In genomic region chr15:99283739-99284138, GRCh38 we compare ENCODE assay signal across 28 cellular contexts. TPM values are rescaled to one million over a fixed set of nuclear protein-coding genes. Genes with fewer than 3 reads are reported as not detected.
A peak's percentile ranks its signal among the peaks of the same experiment; 100 is the strongest.
DNase-seq lines count a peak whose midpoint lies in the region; ATAC-seq, FAIRE-seq and TF ChIP-seq lines count a peak whose summit lies in the region.
"Had no signal": no experiment of that assay in that cellular context is flagged by ENCODE, and none has a peak within 500 bp of the region (broad histone marks: within the 10 kb centered on the region; RNA-seq: fewer than 3 reads in every experiment).

No MANE protein-coding gene starts in this region.

- CTCF ChIA-PET in MCF 10A (lab: Yijun Ruan, JAX) (interaction anchor here (1.0 to 2.3 kb wide), 5 partner anchors 11 to 472 kb away, joined by 3 to 15 read pairs (median 6); no protein-coding TSS in a partner anchor), mammary epithelial cell (lab: Charles Lee; ENCODE audit: low non-redundant PET) (no interaction called here)

- H3K27ac Mint-ChIP-seq in MCF 10A (ENCODE audit: low read depth, unreplicated experiment), result peak overlapping the region; percentile 3
- no peak overlapping the region for H3K27ac Mint-ChIP-seq in activated T-helper 1 cell treated with anti-CD3 and anti-CD28 coated beads, Interleukin-12 subunit alpha, Interleukin-12 subunit beta, Interleukin-2, Interleukin-4 antibody, amounts not matched to agents 30 ng/mL and 10 ng/mL and 1 ng/mL, durations not matched to agents 14 hours and 24 hours and 36 hours
- H3K27ac Mint-ChIP-seq: CD4-positive, alpha-beta memory T cell had no signal

- no peak for FAIRE-seq in GM12892 (lab: Jason Lieb, UNC)
- FAIRE-seq: A549, GM12878 had no signal

- no peaks in the 10 kb centered on the region for H3K79me2 ChIP-seq in mammary epithelial cell (ENCODE audit: insufficient read depth, low read length)

- no peak overlapping the region for H2AFZ ChIP-seq in mammary epithelial cell (ENCODE audit: low read depth, low read length)
- H2AFZ ChIP-seq: PC-9 had no signal

- WGBS in mammary epithelial cell (ENCODE audit: low coverage, missing lambda C conversion rate), result 100% methylated on average over 1 of the region's 1 CpG

- DNase-seq in MCF 10A (ENCODE audit: unreplicated experiment), result no peak
- DNase-seq in mammary epithelial cell, result no peak
- no peak for DNase-seq in foreskin keratinocyte
- no peak for DNase-seq in GM12892 (ENCODE audit: insufficient read length)
- DNase-seq in activated T-helper 1 cell treated with anti-CD3 and anti-CD28 coated beads, Interleukin-12 subunit alpha, Interleukin-12 subunit beta, Interleukin-2, Interleukin-4 antibody, amounts not matched to agents 30 ng/mL and 10 ng/mL and 1 ng/mL, durations not matched to agents 14 hours and 24 hours and 36 hours (ENCODE audit: low spot score), result no peak
- no peak for DNase-seq in NCI-H524 treated with DMSO at 0.1 percent for 48 hours (lab: John Stamatoyannopoulos, UW)
- DNase-seq: C1 segment of cervical spinal cord; CD4-positive, alpha-beta memory T cell; COR-L47; DMS53; GDM1; GOT3; Kasumi-1; MV-4-11; NCI-H1105; NCI-H1436 treated with DMSO at 0.1 percent for 48 hours; NCI-H1930; NCI-H2107; NCI-H524; NCI-H774; PC-9; SJCRH30 had no signal

- TF ChIP-seq CTCF in MCF 10A (IDR thresholded peaks at IDR 0.05; ENCODE audit: unreplicated experiment) (no peak), mammary epithelial cell (conservative IDR thresholded peaks at IDR 0.05 in 1 of 2, IDR thresholded peaks at IDR 0.05 in 1 of 2; ENCODE audit: extremely low read depth in 1 of 2, insufficient read depth in 1 of 2, low read depth in 1 of 2, low read length in 2 of 2) (no peak), foreskin keratinocyte (conservative IDR thresholded peaks at IDR 0.05) (no peak)

- BruUV-seq in MCF 10A (replicated peaks; lab: Mats Ljungman, UMichigan) (no TSS peak), mammary epithelial cell (replicated peaks; lab: Mats Ljungman, UMichigan) (no TSS peak)

- no peaks in the 10 kb centered on the region for H3K27me3 Mint-ChIP-seq in MCF 10A (ENCODE audit: insufficient read depth, unreplicated experiment)
- no peaks in the 10 kb centered on the region for H3K27me3 Mint-ChIP-seq in activated T-helper 1 cell treated with anti-CD3 and anti-CD28 coated beads, Interleukin-12 subunit alpha, Interleukin-12 subunit beta, Interleukin-2, Interleukin-4 antibody, amounts not matched to agents 30 ng/mL and 10 ng/mL and 1 ng/mL, durations not matched to agents 14 hours and 24 hours and 36 hours (ENCODE audit: insufficient read depth)
- H3K27me3 Mint-ChIP-seq: CD4-positive, alpha-beta memory T cell had no signal

- H3K4me3 Mint-ChIP-seq in MCF 10A (ENCODE audit: unreplicated experiment), result no peak overlapping the region
- no peak overlapping the region for H3K4me3 Mint-ChIP-seq in activated T-helper 1 cell treated with anti-CD3 and anti-CD28 coated beads, Interleukin-12 subunit alpha, Interleukin-12 subunit beta, Interleukin-2, Interleukin-4 antibody, amounts not matched to agents 30 ng/mL and 10 ng/mL and 1 ng/mL, durations not matched to agents 14 hours and 24 hours and 36 hours
- H3K4me3 Mint-ChIP-seq: CD4-positive, alpha-beta memory T cell had no signal

- H3K9ac ChIP-seq in mammary epithelial cell (ENCODE audit: insufficient read depth, low read length), result no peak overlapping the region

- intact Hi-C loops in MCF 10A (cut with micrococcal nuclease) (no loop called here), mammary epithelial cell (cut with micrococcal nuclease) (no loop called here)
- intact Hi-C loops in activated T-helper 1 cell treated with anti-CD3 and anti-CD28 coated beads, Interleukin-12 subunit alpha, Interleukin-12 subunit beta, Interleukin-2, Interleukin-4 antibody, amounts not matched to agents 30 ng/mL and 10 ng/mL and 1 ng/mL, durations not matched to agents 14 hours and 24 hours and 36 hours (cut with micrococcal nuclease), result no loop called here

- H3K9me3 Mint-ChIP-seq in MCF 10A (ENCODE audit: unreplicated experiment), result no peaks in the 10 kb centered on the region
- peaks cover 5% of the 10 kb centered on the region for H3K9me3 Mint-ChIP-seq in activated T-helper 1 cell treated with anti-CD3 and anti-CD28 coated beads, Interleukin-12 subunit alpha, Interleukin-12 subunit beta, Interleukin-2, Interleukin-4 antibody, amounts not matched to agents 30 ng/mL and 10 ng/mL and 1 ng/mL, durations not matched to agents 14 hours and 24 hours and 36 hours

- H3K4me1 Mint-ChIP-seq in MCF 10A (ENCODE audit: insufficient read depth, unreplicated experiment), result no peaks in the 10 kb centered on the region
- peaks cover 57% of the 10 kb centered on the region for H3K4me1 Mint-ChIP-seq in activated T-helper 1 cell treated with anti-CD3 and anti-CD28 coated beads, Interleukin-12 subunit alpha, Interleukin-12 subunit beta, Interleukin-2, Interleukin-4 antibody, amounts not matched to agents 30 ng/mL and 10 ng/mL and 1 ng/mL, durations not matched to agents 14 hours and 24 hours and 36 hours (ENCODE audit: low read depth)

- no peak overlapping the region for H3K4me2 ChIP-seq in mammary epithelial cell (ENCODE audit: insufficient read depth, low read depth, low read length)
- H3K4me2 ChIP-seq: A549, PC-9 had no signal

- no peak for ATAC-seq in foreskin keratinocyte
- ATAC-seq: A549, GM12878, Right ventricle myocardium inferior had no signal

- POLR2A ChIA-PET in MCF 10A (lab: Yijun Ruan, JAX), result interaction anchor here (0.7 kb wide), 1 partner anchor 34 kb away, joined by 3 read pairs; no protein-coding TSS in a partner anchor

- no peaks in the 10 kb centered on the region for H3K36me3 ChIP-seq in mammary epithelial cell (ENCODE audit: insufficient read depth, low read length)
- peaks cover 15% of the 10 kb centered on the region for H3K36me3 ChIP-seq in KOPT-K1 (ENCODE audit: insufficient read depth, low read length)
- H3K36me3 ChIP-seq: HAP-1, SJCRH30 had no signal

- H3K27ac ChIP-seq in mammary epithelial cell (ENCODE audit: insufficient read depth, low read depth, low read length), result no peak overlapping the region
- peak overlapping the region; percentile 97 for H3K27ac ChIP-seq in KOPT-K1 (ENCODE audit: low read depth, low read length, poor library complexity, severe bottlenecking)
- H3K27ac ChIP-seq in foreskin keratinocyte, result peak overlapping the region; percentile 6
- H3K27ac ChIP-seq: A549, HL-60, PC-9, SJCRH30 had no signal

- H3K27me3 ChIP-seq in mammary epithelial cell (ENCODE audit: insufficient read depth, low read length) (no peaks in the 10 kb centered on the region), foreskin keratinocyte (no peaks in the 10 kb centered on the region)
- H3K27me3 ChIP-seq: SJCRH30 had no signal

- no peaks in the 10 kb centered on the region for H3K36me3 Mint-ChIP-seq in MCF 10A (ENCODE audit: insufficient read depth, unreplicated experiment)
- peaks cover 16% of the 10 kb centered on the region for H3K36me3 Mint-ChIP-seq in activated T-helper 1 cell treated with anti-CD3 and anti-CD28 coated beads, Interleukin-12 subunit alpha, Interleukin-12 subunit beta, Interleukin-2, Interleukin-4 antibody, amounts not matched to agents 30 ng/mL and 10 ng/mL and 1 ng/mL, durations not matched to agents 14 hours and 24 hours and 36 hours (ENCODE audit: low read depth)

- in situ Hi-C loops in mammary epithelial cell (cut with MboI; ENCODE audit: low sequenced_read_pairs in 2 of 2), result loop anchor here (10.0 kb wide), 3 partner anchors 81 to 441 kb away; no protein-coding TSS in a partner anchor

- H3K4me1 ChIP-seq in mammary epithelial cell (ENCODE audit: insufficient read depth, low read length) (peaks cover 8% of the 10 kb centered on the region), foreskin keratinocyte (peaks cover 14% of the 10 kb centered on the region)
- H3K4me1 ChIP-seq: SJCRH30 had no signal

- dilution Hi-C loops in mammary epithelial cell (cut with HindIII; ENCODE audit: low sequenced_read_pairs), result no loop called here

- no peaks in the 10 kb centered on the region for H4K20me1 ChIP-seq in mammary epithelial cell (ENCODE audit: insufficient read depth, low read length)

- no peak overlapping the region for H3K4me3 ChIP-seq in mammary epithelial cell (replicated peaks in 1 of 3; ENCODE audit: insufficient read depth in 1 of 3, low read depth in 2 of 3, low read length in 3 of 3)
- H3K4me3 ChIP-seq: A549, GM12878, HAP-1, PC-9, SJCRH30 had no signal

- TF ChIP-seq POLR2A in GM12892 (IDR thresholded peaks at IDR 0.05; ENCODE audit: low read depth, low read length), result no peak

- H3K9me3 ChIP-seq in mammary epithelial cell (replicated peaks; ENCODE audit: insufficient read depth, low read length), result no peaks in the 10 kb centered on the region
- H3K9me3 ChIP-seq in KOPT-K1 (ENCODE audit: insufficient read depth, low read length, poor library complexity, severe bottlenecking), result no peaks in the 10 kb centered on the region
- H3K9me3 ChIP-seq: A549, HAP-1, SJCRH30 had no signal

RNA-seq across cellular contexts. Expression of gene LRRC28, which starts 32.5 kb away (rescaled TPM):
- 10.6 and 11.4 TPM in 2 replicates for total RNA-seq in MCF 10A (2022)
- 10 to 100 TPM; 22.5 to 27.3 TPM for total RNA-seq in mammary epithelial cell
- 23.7 TPM for polyA plus RNA-seq in mammary epithelial cell
- polyA minus RNA-seq in mammary epithelial cell, result 10.1 TPM
- 12.5 and 14.3 TPM in 2 replicates for total RNA-seq in foreskin keratinocyte
- polyA plus RNA-seq in foreskin keratinocyte, result 10.1 and 13.4 TPM in 2 replicates
- 20.5 TPM for polyA plus RNA-seq in GM12892 (2012; ENCODE audit: missing spikeins)
- 13.6 and 14.8 TPM in 2 replicates for total RNA-seq in activated T-helper 1 cell treated with anti-CD3 and anti-CD28 coated beads, Interleukin-12 subunit alpha, Interleukin-12 subunit beta, Interleukin-2, Interleukin-4 antibody, amounts not matched to agents 30 ng/mL and 10 ng/mL and 1 ng/mL, durations not matched to agents 14 hours and 24 hours and 36 hours

RNA-seq across cellular contexts. Expression of gene TTC23, which starts 34.4 kb away (rescaled TPM):
- total RNA-seq in MCF 10A (2022) (15.1 and 15.6 TPM in 2 replicates), mammary epithelial cell (10 to 100 TPM; 18.1 to 29.0 TPM), foreskin keratinocyte (14.9 and 19.1 TPM in 2 replicates)
- polyA plus RNA-seq in mammary epithelial cell (2.5 TPM), foreskin keratinocyte (7.1 and 8.4 TPM in 2 replicates)
- 23.9 TPM for polyA minus RNA-seq in mammary epithelial cell
- 7.2 TPM for polyA plus RNA-seq in GM12892 (2012; ENCODE audit: missing spikeins)
- 5.0 TPM in 2 replicates for total RNA-seq in activated T-helper 1 cell treated with anti-CD3 and anti-CD28 coated beads, Interleukin-12 subunit alpha, Interleukin-12 subunit beta, Interleukin-2, Interleukin-4 antibody, amounts not matched to agents 30 ng/mL and 10 ng/mL and 1 ng/mL, durations not matched to agents 14 hours and 24 hours and 36 hours
